In genomic region chr15:50888054-50888453, GRCh38 we compare ENCODE assay signal across 21 cellular contexts. TPM values are rescaled to one million over a fixed set of nuclear protein-coding genes. Genes with fewer than 3 reads are reported as not detected.
DNase-seq lines count a peak whose midpoint lies in the region; ATAC-seq, FAIRE-seq and TF ChIP-seq lines count a peak whose summit lies in the region.
"Had no signal": no experiment of that assay in that cellular context is flagged by ENCODE, and none has a peak within 500 bp of the region (broad histone marks: within the 10 kb centered on the region; RNA-seq: fewer than 3 reads in every experiment).

No MANE protein-coding gene starts in this region.

- H3K9me3 ChIP-seq in astrocyte (ENCODE audit: insufficient read depth, low read depth, low read length): no peaks in the 10 kb centered on the region
- H3K9me3 ChIP-seq in right lobe of liver: no peaks in the 10 kb centered on the region

- no peak overlapping the region for H3K4me3 Mint-ChIP-seq in astrocyte (ENCODE audit: unreplicated experiment)
- no peak overlapping the region for H3K4me3 Mint-ChIP-seq in chondrocyte (ENCODE audit: unreplicated experiment)
- H3K4me3 Mint-ChIP-seq: B cell; CD4-positive, CD25-positive, alpha-beta regulatory T cell; CD8-positive, alpha-beta T cell; HFFc6 had no signal

- H2AFZ ChIP-seq in astrocyte (ENCODE audit: low read depth, low read length): no peak overlapping the region

- H3K36me3 Mint-ChIP-seq in astrocyte (ENCODE audit: low read depth, unreplicated experiment) (no peaks in the 10 kb centered on the region), chondrocyte (ENCODE audit: low read depth) (no peaks in the 10 kb centered on the region)

- intact Hi-C loops in right lobe of liver (cut with DNase I): no loop called here

- H3K9ac ChIP-seq in astrocyte (ENCODE audit: low read length): no peak overlapping the region
- H3K9ac ChIP-seq: BLaER1 had no signal

- WGBS in right lobe of liver (ENCODE audit: insufficient coverage, low coverage, low lambda C conversion rate, missing lambda C conversion rate): 94% methylated on average over 3 of the region's 3 CpGs

- no peak for TF ChIP-seq CTCF in astrocyte (IDR thresholded peaks at IDR 0.05; ENCODE audit: insufficient read depth, low read depth, low read length)
- TF ChIP-seq CTCF in chondrocyte (IDR thresholded peaks at IDR 0.05): no peak
- no peak for TF ChIP-seq CTCF in fibroblast of the aortic adventitia (IDR thresholded peaks at IDR 0.05; ENCODE audit: insufficient read depth, low read length)
- TF ChIP-seq CTCF in right lobe of liver (IDR thresholded peaks at IDR 0.05): no peak

- TF ChIP-seq POLR2A in GM12891 (IDR thresholded peaks at IDR 0.05; ENCODE audit: low read depth, low read length) (no peak), right lobe of liver (IDR thresholded peaks at IDR 0.05) (no peak)

- peaks cover 22% of the 10 kb centered on the region for H3K4me1 Mint-ChIP-seq in astrocyte (ENCODE audit: low read depth, unreplicated experiment)
- peaks cover 38% of the 10 kb centered on the region for H3K4me1 Mint-ChIP-seq in chondrocyte (ENCODE audit: low read depth)

- no peak for ATAC-seq in GM19328 (IDR thresholded peaks at IDR 0.05; ENCODE audit: unreplicated experiment)
- ATAC-seq in GM21576 (IDR thresholded peaks at IDR 0.05; ENCODE audit: unreplicated experiment): no peak
- ATAC-seq in right lobe of liver: no peak
- ATAC-seq: CD8-positive, alpha-beta T cell had no signal

- FAIRE-seq in astrocyte (lab: Jason Lieb, UNC) (no peak), GM12891 (lab: Jason Lieb, UNC) (no peak)
- FAIRE-seq: G401.6, GM19239, H54 had no signal

- no peak overlapping the region for H3K27ac Mint-ChIP-seq in astrocyte (ENCODE audit: unreplicated experiment)
- peak overlapping the region; percentile 59 for H3K27ac Mint-ChIP-seq in chondrocyte (ENCODE audit: unreplicated experiment)
- H3K27ac Mint-ChIP-seq: B cell; CD4-positive, CD25-positive, alpha-beta regulatory T cell; CD8-positive, alpha-beta T cell; HFFc6 had no signal

- H3K79me2 ChIP-seq in astrocyte (ENCODE audit: insufficient read depth, low read length): no peaks in the 10 kb centered on the region

- H3K36me3 ChIP-seq in astrocyte (ENCODE audit: insufficient read depth, low read length): no peaks in the 10 kb centered on the region
- H3K36me3 ChIP-seq in right lobe of liver: no peaks in the 10 kb centered on the region
- H3K36me3 ChIP-seq: BLaER1, HAP-1 had no signal

- no peaks in the 10 kb centered on the region for H4K20me1 ChIP-seq in astrocyte (ENCODE audit: insufficient read depth, low read length)
- H4K20me1 ChIP-seq: BLaER1 had no signal

- H3K27ac ChIP-seq in astrocyte (ENCODE audit: low read depth, low read length): no peak overlapping the region
- no peak overlapping the region for H3K27ac ChIP-seq in right lobe of liver
- H3K27ac ChIP-seq: BLaER1, C4-2B had no signal

- peak; percentile 6 for DNase-seq in astrocyte (ENCODE audit: low read depth)
- no peak for DNase-seq in chondrocyte (ENCODE audit: low spot score)
- peak; percentile 72 for DNase-seq in fibroblast of the aortic adventitia (ENCODE audit: low read depth)
- no peak for DNase-seq in GM12891 (ENCODE audit: insufficient read length, low spot score)
- DNase-seq in right lobe of liver: no peak
- DNase-seq: Caco-2; CD4-positive, CD25-positive, alpha-beta regulatory T cell; CD8-positive, alpha-beta T cell; DMS153; DND-41; GOT3; HFFc6 had no signal

- H3K9me3 Mint-ChIP-seq in astrocyte (ENCODE audit: unreplicated experiment): peaks cover 2% of the 10 kb centered on the region
- peaks cover 8% of the 10 kb centered on the region for H3K9me3 Mint-ChIP-seq in chondrocyte (ENCODE audit: low read depth)
- H3K9me3 Mint-ChIP-seq: CD8-positive, alpha-beta T cell had no signal

- H3K4me1 ChIP-seq in astrocyte (ENCODE audit: insufficient read depth, low read length) (peaks cover 14% of the 10 kb centered on the region), right lobe of liver (peaks cover 0 to 14% (median 4%) of the 10 kb centered on the region in 4 donors)
- H3K4me1 ChIP-seq: HAP-1 had no signal

- H3K4me3 ChIP-seq in astrocyte (ENCODE audit: insufficient read depth, low read depth, low read length): no peak overlapping the region
- no peak overlapping the region for H3K4me3 ChIP-seq in fibroblast of the aortic adventitia (ENCODE audit: low read depth, low read length)
- no peak overlapping the region for H3K4me3 ChIP-seq in right lobe of liver
- H3K4me3 ChIP-seq: BLaER1, HAP-1 had no signal

- no peak overlapping the region for H3K4me2 ChIP-seq in astrocyte (ENCODE audit: low read length)
- H3K4me2 ChIP-seq: BLaER1 had no signal

- H3K27me3 Mint-ChIP-seq in astrocyte (ENCODE audit: low read depth, unreplicated experiment): no peaks in the 10 kb centered on the region
- H3K27me3 Mint-ChIP-seq in chondrocyte (ENCODE audit: low read depth): no peaks in the 10 kb centered on the region
- H3K27me3 Mint-ChIP-seq: B cell; CD4-positive, CD25-positive, alpha-beta regulatory T cell had no signal

- H3K27me3 ChIP-seq in astrocyte (ENCODE audit: insufficient read depth, low read length): no peaks in the 10 kb centered on the region
- no peaks in the 10 kb centered on the region for H3K27me3 ChIP-seq in right lobe of liver
- H3K27me3 ChIP-seq: BLaER1 had no signal

TF ChIP-seq in GM12891, 5 proteins besides CTCF, POLR2A, EP300 and RAD21:
- TF ChIP-seq POU2F2 (IDR thresholded peaks at IDR 0.05; ENCODE audit: low read depth, low read length) (no peak), TAF1 (IDR thresholded peaks at IDR 0.05; ENCODE audit: low read depth, low read length) (no peak), SPI1 (IDR thresholded peaks at IDR 0.05; ENCODE audit: low read depth, low read length) (no peak), POLR2AphosphoS5 (IDR thresholded peaks at IDR 0.05; ENCODE audit: low read depth, low read length) (no peak), PAX5 (IDR thresholded peaks at IDR 0.05; ENCODE audit: insufficient read depth, low read length, severe bottlenecking) (no peak)

RNA-seq across cellular contexts. Expression of gene AP4E1, which starts 20.4 kb away (rescaled TPM):
- total RNA-seq in astrocyte (15.0 and 16.4 TPM in 2 replicates), chondrocyte (12.0 to 13.2 TPM (median 13.1 TPM) in 3 replicates), fibroblast of the aortic adventitia (ENCODE audit: low replicate concordance) (12.2 and 17.1 TPM in 2 replicates), right lobe of liver (1 to 10 TPM; 4.2 to 5.4 (median 5.0) TPM)
- 2.7 TPM for polyA plus RNA-seq in GM12891 (2012; ENCODE audit: low read depth, missing spikeins)

Comparison
In these comparisons a context has a peak if more than half of its experiments do, and no peak if none do; other contexts are left out.
1. DNase-seq: peak in astrocyte (single experiment) and fibroblast of the aortic adventitia (single experiment); none in chondrocyte (single experiment), GM12891 (single experiment) and right lobe of liver (0 of 3).